In genomic region chr12:66776974-66777373, GRCh38 we compare ENCODE assay signal across 9 cellular contexts.
DNase-seq lines count a peak whose midpoint lies in the region; ATAC-seq, FAIRE-seq and TF ChIP-seq lines count a peak whose summit lies in the region.
"Had no signal": no experiment of that assay in that cellular context is flagged by ENCODE, and none has a peak within 500 bp of the region (broad histone marks: within the 10 kb centered on the region; RNA-seq: fewer than 3 reads in every experiment).

No MANE protein-coding gene starts in this region.

- FAIRE-seq in kidney (lab: Jason Lieb, UNC) = no peak

- DNase-seq in WTC11 (ENCODE audit: low spot score) (no peak), Right ventricle myocardium inferior (ENCODE audit: missing footprints) (no peak), right atrium auricular region (ENCODE audit: low spot score) (no peak), heart left ventricle (no peak), kidney (no peak)
- peak; percentile 20 to 34 (median 25) for DNase-seq in stimulated activated CD4-positive, alpha-beta T cell treated with anti-CD3 and anti-CD28 coated beads, Interleukin-12 subunit alpha, Interleukin-12 subunit beta, amount 100 ng/mL, for 48 hours (ENCODE audit: low read depth in 2 of 3, low spot score in 1 of 3)
- DNase-seq: NCI-H524 treated with DMSO at 0.1 percent for 48 hours had no signal

- H3K27ac ChIP-seq in right atrium auricular region = no peak overlapping the region
- H3K27ac ChIP-seq in heart left ventricle = no peak overlapping the region
- H3K27ac ChIP-seq in kidney (ENCODE audit: low read depth in 2 of 2, low read length in 2 of 2) = no peak overlapping the region

- POLR2A ChIA-PET in WTC11 (lab: Charles Lee) = no interaction called here

- H3K9me3 Mint-ChIP-seq in WTC11 = no peaks in the 10 kb centered on the region

- no peak overlapping the region for H3K4me3 Mint-ChIP-seq in WTC11

- H3K4me3 ChIP-seq in right atrium auricular region (no peak overlapping the region), heart left ventricle (no peak overlapping the region), kidney (ENCODE audit: low read length in 2 of 2) (no peak overlapping the region)

- peaks cover 13% of the 10 kb centered on the region for H3K4me1 Mint-ChIP-seq in WTC11

- TF ChIP-seq POLR2A in heart left ventricle (IDR thresholded peaks at IDR 0.05) = no peak

- no peaks in the 10 kb centered on the region for H3K36me3 Mint-ChIP-seq in WTC11

- H3K36me3 ChIP-seq in right atrium auricular region (no peaks in the 10 kb centered on the region), heart left ventricle (no peaks in the 10 kb centered on the region), kidney (ENCODE audit: control insufficient read depth in 1 of 2, insufficient read depth in 2 of 2, low read length in 2 of 2) (no peaks in the 10 kb centered on the region)

- H3K27me3 Mint-ChIP-seq in WTC11 (ENCODE audit: low read depth) = no peaks in the 10 kb centered on the region

- CTCF ChIA-PET in WTC11 (lab: Charles Lee) = interaction anchor here (0.7 kb wide), 1 partner anchor 146 kb away, joined by 3 read pairs; no protein-coding TSS in a partner anchor

- H3K9ac ChIP-seq in kidney (ENCODE audit: low read length in 2 of 2) = no peak overlapping the region

- no peaks in the 10 kb centered on the region for H3K4me1 ChIP-seq in right atrium auricular region
- no peaks in the 10 kb centered on the region for H3K4me1 ChIP-seq in heart left ventricle
- no peaks in the 10 kb centered on the region for H3K4me1 ChIP-seq in kidney (ENCODE audit: control insufficient read depth in 1 of 2, insufficient read depth in 1 of 2, low read depth in 1 of 2, low read length in 2 of 2)

- H3K27me3 ChIP-seq in right atrium auricular region (no peaks in the 10 kb centered on the region), heart left ventricle (peaks cover 0 to 6% (median 0%) of the 10 kb centered on the region in 9 donors)

- WGBS in heart left ventricle, 4 donors = 51 to 71% (median 59%) methylated on average over 2 of the region's 2 CpGs

- ATAC-seq in GM18517 (IDR thresholded peaks at IDR 0.05; ENCODE audit: unreplicated experiment) (peak; percentile 63), HG02588 (IDR thresholded peaks at IDR 0.05; ENCODE audit: unreplicated experiment) (peak; percentile 79), WTC11 (peak; percentile 36), Right ventricle myocardium inferior (no peak), heart left ventricle (no peak)

- intact Hi-C loops in Right ventricle myocardium inferior (cut with DNase I) = no loop called here
- intact Hi-C loops in heart left ventricle (cut with DNase I) = no loop called here
- intact Hi-C loops in kidney (cut with DNase I) = no loop called here

- H3K27ac Mint-ChIP-seq in WTC11 = no peak overlapping the region

- no peaks in the 10 kb centered on the region for H3K9me3 ChIP-seq in right atrium auricular region
- H3K9me3 ChIP-seq in heart left ventricle = no peaks in the 10 kb centered on the region
- H3K9me3 ChIP-seq in kidney (ENCODE audit: control insufficient read depth in 1 of 2, low read length in 2 of 2) = no peaks in the 10 kb centered on the region

- TF ChIP-seq CTCF in WTC11 (IDR thresholded peaks at IDR 0.05) = no peak
- TF ChIP-seq CTCF in right atrium auricular region (IDR thresholded peaks at IDR 0.05) = no peak
- no peak for TF ChIP-seq CTCF in heart left ventricle (IDR thresholded peaks at IDR 0.05)
- no peak for TF ChIP-seq CTCF in kidney (IDR thresholded peaks at IDR 0.05; ENCODE audit: borderline replicate concordance, extremely low read depth, insufficient read depth)

TF ChIP-seq in WTC11, 78 proteins besides CTCF, POLR2A, EP300 and RAD21 (continues in another document):
- TF ChIP-seq, protein P1, sequence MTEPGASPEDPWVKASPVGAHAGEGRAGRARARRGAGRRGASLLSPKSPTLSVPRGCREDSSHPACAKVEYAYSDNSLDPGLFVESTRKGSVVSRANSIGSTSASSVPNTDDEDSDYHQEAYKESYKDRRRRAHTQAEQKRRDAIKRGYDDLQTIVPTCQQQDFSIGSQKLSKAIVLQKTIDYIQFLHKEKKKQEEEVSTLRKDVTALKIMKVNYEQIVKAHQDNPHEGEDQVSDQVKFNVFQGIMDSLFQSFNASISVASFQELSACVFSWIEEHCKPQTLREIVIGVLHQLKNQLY (CRISPR knock-in tag; IDR thresholded peaks at IDR 0.05) = no peak
- TF ChIP-seq, protein P2, sequence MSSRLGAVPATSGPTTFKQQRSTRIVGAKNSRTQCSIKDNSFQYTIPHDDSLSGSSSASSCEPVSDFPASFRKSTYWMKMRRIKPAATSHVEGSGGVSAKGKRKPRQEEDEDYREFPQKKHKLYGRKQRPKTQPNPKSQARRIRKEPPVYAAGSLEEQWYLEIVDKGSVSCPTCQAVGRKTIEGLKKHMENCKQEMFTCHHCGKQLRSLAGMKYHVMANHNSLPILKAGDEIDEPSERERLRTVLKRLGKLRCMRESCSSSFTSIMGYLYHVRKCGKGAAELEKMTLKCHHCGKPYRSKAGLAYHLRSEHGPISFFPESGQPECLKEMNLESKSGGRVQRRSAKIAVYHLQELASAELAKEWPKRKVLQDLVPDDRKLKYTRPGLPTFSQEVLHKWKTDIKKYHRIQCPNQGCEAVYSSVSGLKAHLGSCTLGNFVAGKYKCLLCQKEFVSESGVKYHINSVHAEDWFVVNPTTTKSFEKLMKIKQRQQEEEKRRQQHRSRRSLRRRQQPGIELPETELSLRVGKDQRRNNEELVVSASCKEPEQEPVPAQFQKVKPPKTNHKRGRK (CRISPR knock-in tag; IDR thresholded peaks at IDR 0.05; ENCODE audit: borderline replicate concordance) = no peak
- TF ChIP-seq ZNF232 (CRISPR knock-in tag; IDR thresholded peaks at IDR 0.05) (no peak), NFE2L1 (CRISPR knock-in tag; IDR thresholded peaks at IDR 0.05) (no peak), ETV6 (CRISPR knock-in tag; IDR thresholded peaks at IDR 0.05) (no peak), RORB (CRISPR knock-in tag; IDR thresholded peaks at IDR 0.05) (no peak), ERG (CRISPR knock-in tag; IDR thresholded peaks at IDR 0.05) (no peak), NFYB (CRISPR knock-in tag; conservative IDR thresholded peaks at IDR 0.05; ENCODE audit: low read depth) (no peak), ZBTB21 (CRISPR knock-in tag; IDR thresholded peaks at IDR 0.05; ENCODE audit: borderline replicate concordance) (no peak), E2F5 (CRISPR knock-in tag; IDR thresholded peaks at IDR 0.05) (no peak)
- TF ChIP-seq, protein P3, sequence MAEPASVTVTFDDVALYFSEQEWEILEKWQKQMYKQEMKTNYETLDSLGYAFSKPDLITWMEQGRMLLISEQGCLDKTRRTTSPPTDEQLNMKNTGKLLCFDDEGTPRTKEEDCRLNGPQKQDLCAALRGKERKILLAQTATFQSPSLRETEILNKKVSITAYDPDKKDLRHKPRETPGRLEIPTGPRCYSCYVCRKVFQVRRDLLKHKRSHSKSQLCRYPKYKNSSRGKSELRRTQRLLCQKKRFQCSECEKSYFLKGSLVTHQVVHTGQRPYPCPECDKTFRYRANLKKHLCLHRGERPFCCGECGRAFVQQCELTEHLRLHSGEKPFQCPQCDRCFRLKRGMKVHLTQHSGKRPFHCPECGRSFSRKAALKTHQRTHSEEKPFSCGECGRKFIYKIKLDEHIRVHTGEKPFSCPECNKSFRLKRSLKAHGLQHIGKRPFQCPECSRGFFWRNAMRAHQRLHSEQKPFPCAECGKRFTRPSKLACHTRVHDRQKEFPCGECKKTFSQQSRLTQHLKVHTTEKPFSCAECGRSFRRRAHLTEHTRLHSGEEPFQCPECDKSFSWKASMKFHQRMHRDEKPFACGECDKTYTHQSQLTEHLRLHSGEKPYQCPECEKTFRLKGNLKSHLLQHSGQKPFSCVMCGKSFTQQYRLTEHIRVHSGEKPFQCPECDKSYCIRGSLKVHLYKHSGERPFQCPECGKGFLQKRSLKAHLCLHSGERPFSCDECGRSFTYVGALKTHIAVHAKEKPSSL (CRISPR knock-in tag; conservative IDR thresholded peaks at IDR 0.05) = no peak
- TF ChIP-seq, protein P4, sequence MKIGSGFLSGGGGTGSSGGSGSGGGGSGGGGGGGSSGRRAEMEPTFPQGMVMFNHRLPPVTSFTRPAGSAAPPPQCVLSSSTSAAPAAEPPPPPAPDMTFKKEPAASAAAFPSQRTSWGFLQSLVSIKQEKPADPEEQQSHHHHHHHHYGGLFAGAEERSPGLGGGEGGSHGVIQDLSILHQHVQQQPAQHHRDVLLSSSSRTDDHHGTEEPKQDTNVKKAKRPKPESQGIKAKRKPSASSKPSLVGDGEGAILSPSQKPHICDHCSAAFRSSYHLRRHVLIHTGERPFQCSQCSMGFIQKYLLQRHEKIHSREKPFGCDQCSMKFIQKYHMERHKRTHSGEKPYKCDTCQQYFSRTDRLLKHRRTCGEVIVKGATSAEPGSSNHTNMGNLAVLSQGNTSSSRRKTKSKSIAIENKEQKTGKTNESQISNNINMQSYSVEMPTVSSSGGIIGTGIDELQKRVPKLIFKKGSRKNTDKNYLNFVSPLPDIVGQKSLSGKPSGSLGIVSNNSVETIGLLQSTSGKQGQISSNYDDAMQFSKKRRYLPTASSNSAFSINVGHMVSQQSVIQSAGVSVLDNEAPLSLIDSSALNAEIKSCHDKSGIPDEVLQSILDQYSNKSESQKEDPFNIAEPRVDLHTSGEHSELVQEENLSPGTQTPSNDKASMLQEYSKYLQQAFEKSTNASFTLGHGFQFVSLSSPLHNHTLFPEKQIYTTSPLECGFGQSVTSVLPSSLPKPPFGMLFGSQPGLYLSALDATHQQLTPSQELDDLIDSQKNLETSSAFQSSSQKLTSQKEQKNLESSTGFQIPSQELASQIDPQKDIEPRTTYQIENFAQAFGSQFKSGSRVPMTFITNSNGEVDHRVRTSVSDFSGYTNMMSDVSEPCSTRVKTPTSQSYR (CRISPR knock-in tag; IDR thresholded peaks at IDR 0.05) = no peak

Comparison
In these comparisons a context has a peak if more than half of its experiments do, and no peak if none do; other contexts are left out.
1. ATAC-seq: peak in GM18517 (single experiment), HG02588 (single experiment) and WTC11 (single experiment); none in Right ventricle myocardium inferior (single experiment) and heart left ventricle (0 of 4).
2. DNase-seq: peak in stimulated activated CD4-positive, alpha-beta T cell treated with anti-CD3 and anti-CD28 coated beads, Interleukin-12 subunit alpha, Interleukin-12 subunit beta, amount 100 ng/mL, for 48 hours (3 of 3); none in WTC11 (single experiment), Right ventricle myocardium inferior (single experiment), right atrium auricular region (single experiment), heart left ventricle (0 of 5) and kidney (single experiment).